In genomic region chr12:100185361-100185894, GRCh38 we compare ENCODE assay signal across 8 cellular contexts. TPM values are rescaled to one million over a fixed set of nuclear protein-coding genes. Genes with fewer than 3 reads are reported as not detected.
A peak's percentile ranks its signal among the peaks of the same experiment; 100 is the strongest.
DNase-seq lines count a peak whose midpoint lies in the region; ATAC-seq, FAIRE-seq and TF ChIP-seq lines count a peak whose summit lies in the region.

No MANE protein-coding gene starts in this region.

- POLR2A ChIA-PET in IMR-90 (lab: Charles Lee; ENCODE audit: unreplicated experiment) = interaction anchor here (0.6 kb wide), 1 partner anchor 13 kb away, joined by 3 read pairs; no protein-coding TSS in a partner anchor

- H3K4me3 ChIP-seq in IMR-90 (ENCODE audit: insufficient read depth, low read depth, low read length) (no peak overlapping the region), keratinocyte (ENCODE audit: control insufficient read depth in 2 of 3, extremely low read depth in 1 of 3, insufficient read depth in 2 of 3, low read depth in 1 of 3, low read length in 3 of 3) (peak overlapping the region in 1 of 3 experiments; percentile 1), suprapubic skin (no peak overlapping the region)

- no peak for TF ChIP-seq CTCF in IMR-90 (conservative IDR thresholded peaks at IDR 0.05; ENCODE audit: low read depth, low read length)
- no peak for TF ChIP-seq CTCF in keratinocyte (optimal IDR thresholded peaks at IDR 0.05 in 1 of 3, IDR thresholded peaks at IDR 0.05 in 1 of 3, conservative IDR thresholded peaks at IDR 0.05 in 1 of 3; ENCODE audit: extremely low read depth in 1 of 3, insufficient read depth in 2 of 3, low read length in 3 of 3)
- no peak for TF ChIP-seq CTCF in suprapubic skin (IDR thresholded peaks at IDR 0.05)

- WGBS in IMR-90 (ENCODE audit: extremely low coverage in 2 of 2, insufficient read length in 1 of 2), 2 experiments = 67% methylated on average over 3 of the region's 5 CpGs; no CpG with 5 or more reads in 1 of the 2 experiments
- WGBS in suprapubic skin = 28% methylated on average over 5 of the region's 5 CpGs

- H2BK5ac ChIP-seq in IMR-90 (ENCODE audit: low read depth, low read length, poor library complexity, severe bottlenecking) = no peak overlapping the region

- peak overlapping the region; percentile 33 for H2AK9ac ChIP-seq in IMR-90 (replicated peaks; ENCODE audit: low read depth, low read length, poor library complexity)

- dilution Hi-C loops in IMR-90 (cut with HindIII; ENCODE audit: low sequenced_read_pairs, unreplicated experiment) = no loop called here
- dilution Hi-C loops in keratinocyte (cut with MboI; ENCODE audit: extremely low pct_ligation_motif_present, low sequenced_read_pairs) = no loop called here

- no peak for TF ChIP-seq POLR2A in IMR-90 (IDR thresholded peaks at IDR 0.05; ENCODE audit: low read depth, low read length)
- no peak for TF ChIP-seq POLR2A in suprapubic skin (IDR thresholded peaks at IDR 0.05)

- H3K9ac ChIP-seq in IMR-90 (ENCODE audit: low read depth, low read length) (no peak overlapping the region), keratinocyte (ENCODE audit: control insufficient read depth, extremely low read depth, insufficient read depth, low read length) (no peak overlapping the region)

- H4K91ac ChIP-seq in IMR-90 (ENCODE audit: insufficient read depth, low read depth, low read length) = no peak overlapping the region

- no peak overlapping the region for H2BK15ac ChIP-seq in IMR-90 (ENCODE audit: low read depth, low read length)

- H3K27ac ChIP-seq in IMR-90 (ENCODE audit: insufficient read depth, low read length) = no peak overlapping the region
- no peak overlapping the region for H3K27ac ChIP-seq in keratinocyte (ENCODE audit: control insufficient read depth, insufficient read depth, low read length)
- no peak overlapping the region for H3K27ac ChIP-seq in suprapubic skin

- H2AK5ac ChIP-seq in IMR-90 (ENCODE audit: low read depth, low read length) = no peak overlapping the region

- H3K36me3 ChIP-seq in IMR-90 (ENCODE audit: control insufficient read depth, insufficient read depth, low read length) = no peaks in the 10 kb centered on the region
- H3K36me3 ChIP-seq in keratinocyte (ENCODE audit: control insufficient read depth in 2 of 2, extremely low read depth in 1 of 2, insufficient read depth in 2 of 2, low read length in 2 of 2) = no peaks in the 10 kb centered on the region
- H3K36me3 ChIP-seq in suprapubic skin = no peaks in the 10 kb centered on the region

- BruUV-seq in IMR-90 (replicated peaks; lab: Mats Ljungman, UMichigan) = no TSS peak

- H4K20me1 ChIP-seq in IMR-90 (ENCODE audit: insufficient read depth, low read length) = no peaks in the 10 kb centered on the region
- no peaks in the 10 kb centered on the region for H4K20me1 ChIP-seq in keratinocyte (ENCODE audit: control insufficient read depth, extremely low read depth, insufficient read depth, low read length)

- H3K4me2 ChIP-seq in IMR-90 (ENCODE audit: low read depth, low read length) (peak overlapping the region; percentile 35), keratinocyte (ENCODE audit: control insufficient read depth, extremely low read depth, insufficient read depth, low read depth, low read length) (peak overlapping the region; percentile 30)

- H2BK120ac ChIP-seq in IMR-90 (ENCODE audit: low read depth, low read length) = no peak overlapping the region

- H3K4ac ChIP-seq in IMR-90 (ENCODE audit: low read depth, low read length) = no peak overlapping the region

- no peak overlapping the region for H3K56ac ChIP-seq in IMR-90 (ENCODE audit: extremely low read depth, insufficient read depth, low read length)

- H3K4me1 ChIP-seq in IMR-90 (ENCODE audit: control insufficient read depth, insufficient read depth, low read length) = peaks cover 6% of the 10 kb centered on the region; the same call in 1 of the 2 replicates
- peaks cover 9% of the 10 kb centered on the region for H3K4me1 ChIP-seq in keratinocyte (ENCODE audit: control insufficient read depth, extremely low read depth, insufficient read depth, low read length)
- peaks cover 14% of the 10 kb centered on the region for H3K4me1 ChIP-seq in suprapubic skin

- H3K18ac ChIP-seq in IMR-90 (ENCODE audit: low read depth, low read length) = no peak overlapping the region

- no peaks in the 10 kb centered on the region for H3K79me2 ChIP-seq in keratinocyte (ENCODE audit: control insufficient read depth, insufficient read depth, low read length)

- in situ Hi-C loops in IMR-90 (cut with MboI; ENCODE audit: low sequenced_read_pairs) = no loop called here

- peak; percentile 90 for ATAC-seq in GM18502 (IDR thresholded peaks at IDR 0.05; ENCODE audit: poor library complexity, unreplicated experiment)
- peak; percentile 81 for ATAC-seq in GM21529 (IDR thresholded peaks at IDR 0.05; ENCODE audit: unreplicated experiment)
- peak; percentile 75 for ATAC-seq in IMR-90 (ENCODE audit: low read depth)

- H3K27me3 ChIP-seq in IMR-90 (ENCODE audit: control insufficient read depth, insufficient read depth, low read length) (no peaks in the 10 kb centered on the region), keratinocyte (ENCODE audit: control insufficient read depth, extremely low read depth, insufficient read depth, low read length) (no peaks in the 10 kb centered on the region), suprapubic skin (no peaks in the 10 kb centered on the region)

- H4K5ac ChIP-seq in IMR-90 (ENCODE audit: low read depth, low read length) = no peak overlapping the region

- H2AFZ ChIP-seq in IMR-90 (replicated peaks; ENCODE audit: low read length, poor library complexity) = peak overlapping the region; percentile 64
- H2AFZ ChIP-seq in keratinocyte (ENCODE audit: control insufficient read depth, low read length) = peak overlapping the region; percentile 58

- no peak overlapping the region for H3K14ac ChIP-seq in IMR-90 (replicated peaks; ENCODE audit: low read depth, low read length)

- no peaks in the 10 kb centered on the region for H3K79me1 ChIP-seq in IMR-90 (ENCODE audit: low read depth in 1 of 2, low read length in 2 of 2)

- H3K9me1 ChIP-seq in IMR-90 (ENCODE audit: insufficient read depth, low read length) (no peaks in the 10 kb centered on the region), keratinocyte (ENCODE audit: control insufficient read depth, extremely low read depth, insufficient read depth, low read length) (no peaks in the 10 kb centered on the region)

- no peak overlapping the region for H4K8ac ChIP-seq in IMR-90 (ENCODE audit: low read depth in 2 of 2, low read length in 2 of 2)

- DNase-seq in IMR-90 (no peak), keratinocyte (ENCODE audit: low read depth, low spot score) (no peak), RCC 7860 (ENCODE audit: low spot score) (no peak), SIG-M5 (lab: John Stamatoyannopoulos, UW) (no peak), suprapubic skin (ENCODE audit: low spot score in 2 of 2) (no peak), COR-L47 (lab: John Stamatoyannopoulos, UW) (no peak)

- no peak for TF ChIP-seq EP300 in suprapubic skin (IDR thresholded peaks at IDR 0.05)

- FAIRE-seq in keratinocyte (lab: Jason Lieb, UNC) (no peak), RCC 7860 (lab: Jason Lieb, UNC) (no peak)

- no peak for TF ChIP-seq RAD21 in IMR-90 (IDR thresholded peaks at IDR 0.05; ENCODE audit: low read length)

- CTCF ChIA-PET in IMR-90 (lab: Yijun Ruan, JAX) = interaction anchor here (0.8 kb wide), 2 partner anchors 12 to 370 kb away, joined by 3 to 4 read pairs; no protein-coding TSS in a partner anchor

- no peak overlapping the region for H2BK20ac ChIP-seq in IMR-90 (ENCODE audit: low read depth, low read length)

- no peak overlapping the region for H3K23ac ChIP-seq in IMR-90 (ENCODE audit: low read depth, low read length)

- intact Hi-C loops in IMR-90 (cut with micrococcal nuclease) = no loop called here

- H3K9me3 ChIP-seq in IMR-90 (ENCODE audit: control insufficient read depth, insufficient read depth, low read length) = no peaks in the 10 kb centered on the region
- H3K9me3 ChIP-seq in keratinocyte (ENCODE audit: control insufficient read depth, low read depth, low read length) = no peaks in the 10 kb centered on the region
- H3K9me3 ChIP-seq in suprapubic skin = no peaks in the 10 kb centered on the region

TF ChIP-seq in IMR-90, 13 proteins besides CTCF, POLR2A, EP300 and RAD21 (continues in another document):
- no peak for TF ChIP-seq MAFK (IDR thresholded peaks at IDR 0.05; ENCODE audit: low read depth, low read length)
- TF ChIP-seq, protein P1, sequence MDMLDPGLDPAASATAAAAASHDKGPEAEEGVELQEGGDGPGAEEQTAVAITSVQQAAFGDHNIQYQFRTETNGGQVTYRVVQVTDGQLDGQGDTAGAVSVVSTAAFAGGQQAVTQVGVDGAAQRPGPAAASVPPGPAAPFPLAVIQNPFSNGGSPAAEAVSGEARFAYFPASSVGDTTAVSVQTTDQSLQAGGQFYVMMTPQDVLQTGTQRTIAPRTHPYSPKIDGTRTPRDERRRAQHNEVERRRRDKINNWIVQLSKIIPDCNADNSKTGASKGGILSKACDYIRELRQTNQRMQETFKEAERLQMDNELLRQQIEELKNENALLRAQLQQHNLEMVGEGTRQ (IDR thresholded peaks at IDR 0.05; ENCODE audit: low read depth, low read length) = no peak

RNA-seq across cellular contexts. Expression of gene ACTR6, which starts 15.2 kb away (rescaled TPM):
- total RNA-seq in IMR-90 (2012; rRNA removed) (10.2 and 20.6 TPM in 2 replicates), suprapubic skin (10 to 100 TPM; 10.6 to 36.6 (median 11.7) TPM)
- polyA plus RNA-seq in IMR-90 (2012; rRNA removed) (9.7 and 14.5 TPM in 2 replicates), keratinocyte (23.8 to 35.4 TPM (median 33.1 TPM) in 3 replicates)
- 0.64 and 0.84 TPM in 2 replicates for polyA plus RNA-seq in IMR-90 (2012; cell fraction: cytosol; rRNA removed)
- 0.22 and 5.4 TPM in 2 replicates for polyA plus RNA-seq in IMR-90 (2012; cell fraction: nucleus; rRNA removed; ENCODE audit: low replicate concordance)
- 17.5 TPM for polyA plus RNA-seq in keratinocyte (2011; ENCODE audit: low read depth)
- polyA plus RNA-seq in keratinocyte (2011; cell fraction: cytosol; rRNA removed) = 16.8 and 31.6 TPM in 2 replicates
- polyA plus RNA-seq in keratinocyte (2011; cell fraction: nucleus; rRNA removed) = 24.2 and 38.5 TPM in 2 replicates
- polyA plus RNA-seq in keratinocyte (2012; ENCODE audit: low replicate concordance) = 17.6 and 25.2 TPM in 2 replicates
- 3.5 to 10.4 TPM (median 5.5 TPM) in 3 replicates for polyA minus RNA-seq in keratinocyte
- polyA minus RNA-seq in keratinocyte (2011; cell fraction: cytosol; rRNA and poly(A)+ RNA removed) = 5.2 TPM
- polyA minus RNA-seq in keratinocyte (2011; cell fraction: nucleus; rRNA and poly(A)+ RNA removed) = 7.9 and 11.4 TPM in 2 replicates

RNA-seq across cellular contexts. Expression of gene BLTP3B, which starts 42.8 kb away (rescaled TPM):
- total RNA-seq in IMR-90 (2012; rRNA removed) = 38.7 and 44.7 TPM in 2 replicates
- polyA plus RNA-seq in IMR-90 (2012; rRNA removed) = 8.9 and 10.6 TPM in 2 replicates
- 1.4 and 1.6 TPM in 2 replicates for polyA plus RNA-seq in IMR-90 (2012; cell fraction: cytosol; rRNA removed)
- polyA plus RNA-seq in IMR-90 (2012; cell fraction: nucleus; rRNA removed; ENCODE audit: low replicate concordance) = 0.51 and 4.5 TPM in 2 replicates
- polyA plus RNA-seq in keratinocyte = 8.7 to 11.7 TPM (median 10.4 TPM) in 3 replicates
- 3.4 TPM for polyA plus RNA-seq in keratinocyte (2011; ENCODE audit: low read depth)
- polyA plus RNA-seq in keratinocyte (2011; cell fraction: cytosol; rRNA removed) = 8.6 and 14.6 TPM in 2 replicates
- 7.0 and 10.4 TPM in 2 replicates for polyA plus RNA-seq in keratinocyte (2011; cell fraction: nucleus; rRNA removed)
- polyA plus RNA-seq in keratinocyte (2012; ENCODE audit: low replicate concordance) = 6.1 and 6.2 TPM in 2 replicates
- polyA minus RNA-seq in keratinocyte = 6.1 to 36.4 TPM (median 21.8 TPM) in 3 replicates
- 21.5 TPM for polyA minus RNA-seq in keratinocyte (2011; cell fraction: cytosol; rRNA and poly(A)+ RNA removed)
- 9.4 and 26.5 TPM in 2 replicates for polyA minus RNA-seq in keratinocyte (2011; cell fraction: nucleus; rRNA and poly(A)+ RNA removed)
- 10 to 100 TPM; 18.6 to 27.3 (median 22.2) TPM for total RNA-seq in suprapubic skin
